In the genomic region with DNA sequence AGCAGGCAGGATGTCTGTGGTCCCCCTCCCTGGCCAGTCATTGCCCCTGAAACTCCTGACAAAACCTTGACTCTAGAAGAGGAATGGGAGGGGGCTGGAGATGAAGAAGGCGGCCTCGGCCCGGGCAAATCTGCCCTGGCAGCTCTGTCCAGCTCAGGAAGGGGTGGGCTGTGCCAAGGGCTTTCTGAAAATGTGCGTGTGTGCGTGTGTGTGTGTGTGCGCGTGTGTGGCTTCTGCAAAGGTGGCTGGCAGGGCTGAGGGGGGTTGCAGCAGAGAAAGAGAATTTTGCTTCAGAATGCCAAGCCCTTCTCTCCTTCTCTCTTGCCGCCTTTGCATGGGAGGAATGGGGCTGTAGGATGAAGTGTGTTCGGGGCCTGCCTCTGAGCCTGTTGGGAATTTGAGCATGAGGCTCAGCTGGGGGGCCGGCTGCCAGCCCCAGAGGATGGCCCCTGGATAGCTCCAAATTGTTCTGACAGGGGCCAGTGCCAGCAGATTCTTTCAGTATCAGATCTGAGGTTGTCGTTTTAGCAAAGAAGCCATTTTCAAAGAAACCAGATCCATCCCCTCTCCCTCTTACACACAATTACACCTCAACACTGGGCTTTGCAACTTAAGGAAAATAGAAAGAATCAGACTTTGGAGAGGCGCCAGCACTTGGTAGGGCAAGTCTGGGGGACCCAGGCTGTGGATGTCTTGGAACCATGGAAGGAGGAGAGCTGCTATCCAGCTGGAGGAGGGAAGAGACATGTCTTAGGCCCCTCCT, we compare ENCODE assay signal across 15 cellular contexts. TPM values are rescaled to one million over a fixed set of nuclear protein-coding genes. Genes with fewer than 3 reads are reported as not detected.
DNase-seq lines count a peak whose midpoint lies in the region; ATAC-seq, FAIRE-seq and TF ChIP-seq lines count a peak whose summit lies in the region.
"Had no signal": no experiment of that assay in that cellular context is flagged by ENCODE, and none has a peak within 500 bp of the region (broad histone marks: within the 10 kb centered on the region; RNA-seq: fewer than 3 reads in every experiment).

No MANE protein-coding gene starts in this region.

- peaks cover 6% of the 10 kb centered on the region for H3K27me3 Mint-ChIP-seq in astrocyte (ENCODE audit: low read depth, unreplicated experiment)
- peaks cover 14% of the 10 kb centered on the region for H3K27me3 Mint-ChIP-seq in type B pancreatic cell
- H3K27me3 Mint-ChIP-seq in activated T-helper 1 cell treated with anti-CD3 and anti-CD28 coated beads, Interleukin-12 subunit alpha, Interleukin-12 subunit beta, Interleukin-2, Interleukin-4 antibody, amounts not matched to agents 30 ng/mL and 10 ng/mL and 1 ng/mL, durations not matched to agents 14 hours and 24 hours and 36 hours (ENCODE audit: insufficient read depth), result peaks cover 41% of the 10 kb centered on the region

- no peaks in the 10 kb centered on the region for H3K27me3 ChIP-seq in astrocyte (ENCODE audit: insufficient read depth, low read length)
- no peaks in the 10 kb centered on the region for H3K27me3 ChIP-seq in osteoblast (ENCODE audit: insufficient read depth, low read length)

- H3K36me3 ChIP-seq in astrocyte (ENCODE audit: insufficient read depth, low read length), result peaks cover 4% of the 10 kb centered on the region
- peaks cover 46% of the 10 kb centered on the region for H3K36me3 ChIP-seq in osteoblast (ENCODE audit: insufficient read depth, low read length)
- H3K36me3 ChIP-seq: SJSA1 had no signal

- H3K79me2 ChIP-seq in astrocyte (ENCODE audit: insufficient read depth, low read length), result peaks cover 82% of the 10 kb centered on the region
- peaks cover 85% of the 10 kb centered on the region for H3K79me2 ChIP-seq in osteoblast (ENCODE audit: insufficient read depth, low read length)

- H3K4me1 ChIP-seq in astrocyte (ENCODE audit: insufficient read depth, low read length) (peaks cover 30% of the 10 kb centered on the region), osteoblast (ENCODE audit: insufficient read depth, low read length) (peaks cover 51% of the 10 kb centered on the region)

- intact Hi-C loops in activated T-helper 1 cell treated with anti-CD3 and anti-CD28 coated beads, Interleukin-12 subunit alpha, Interleukin-12 subunit beta, Interleukin-2, Interleukin-4 antibody, amounts not matched to agents 30 ng/mL and 10 ng/mL and 1 ng/mL, durations not matched to agents 14 hours and 24 hours and 36 hours (cut with micrococcal nuclease), result no loop called here

- H3K9me3 Mint-ChIP-seq in astrocyte (ENCODE audit: unreplicated experiment) (no peaks in the 10 kb centered on the region), type B pancreatic cell (no peaks in the 10 kb centered on the region)
- no peaks in the 10 kb centered on the region for H3K9me3 Mint-ChIP-seq in activated T-helper 1 cell treated with anti-CD3 and anti-CD28 coated beads, Interleukin-12 subunit alpha, Interleukin-12 subunit beta, Interleukin-2, Interleukin-4 antibody, amounts not matched to agents 30 ng/mL and 10 ng/mL and 1 ng/mL, durations not matched to agents 14 hours and 24 hours and 36 hours
- H3K9me3 Mint-ChIP-seq: activated B cell treated with CpG ODN at 0.5 μM for 24 hours had no signal

- H3K9me3 ChIP-seq in astrocyte (ENCODE audit: insufficient read depth, low read depth, low read length), result no peaks in the 10 kb centered on the region
- H3K9me3 ChIP-seq in osteoblast (ENCODE audit: low read depth, low read length), result no peaks in the 10 kb centered on the region
- H3K9me3 ChIP-seq: Caco-2, SJSA1 had no signal

- H3K4me3 Mint-ChIP-seq in astrocyte (ENCODE audit: unreplicated experiment) (peak overlapping the region; percentile 96), type B pancreatic cell (peak overlapping the region; percentile 94)
- no peak overlapping the region for H3K4me3 Mint-ChIP-seq in activated T-helper 1 cell treated with anti-CD3 and anti-CD28 coated beads, Interleukin-12 subunit alpha, Interleukin-12 subunit beta, Interleukin-2, Interleukin-4 antibody, amounts not matched to agents 30 ng/mL and 10 ng/mL and 1 ng/mL, durations not matched to agents 14 hours and 24 hours and 36 hours
- H3K4me3 Mint-ChIP-seq: activated B cell treated with CpG ODN at 0.5 μM for 24 hours; naive thymus-derived CD8-positive, alpha-beta T cell had no signal

- peaks cover 12% of the 10 kb centered on the region for H3K36me3 Mint-ChIP-seq in astrocyte (ENCODE audit: low read depth, unreplicated experiment)
- no peaks in the 10 kb centered on the region for H3K36me3 Mint-ChIP-seq in type B pancreatic cell
- no peaks in the 10 kb centered on the region for H3K36me3 Mint-ChIP-seq in activated T-helper 1 cell treated with anti-CD3 and anti-CD28 coated beads, Interleukin-12 subunit alpha, Interleukin-12 subunit beta, Interleukin-2, Interleukin-4 antibody, amounts not matched to agents 30 ng/mL and 10 ng/mL and 1 ng/mL, durations not matched to agents 14 hours and 24 hours and 36 hours (ENCODE audit: low read depth)
- H3K36me3 Mint-ChIP-seq: naive thymus-derived CD8-positive, alpha-beta T cell had no signal

- H3K27ac ChIP-seq in astrocyte (ENCODE audit: low read depth, low read length), result peak overlapping the region; percentile 78
- peak overlapping the region; percentile 60 for H3K27ac ChIP-seq in osteoblast (ENCODE audit: low read depth, low read length)
- H3K27ac ChIP-seq: SJSA1 had no signal

- no peak for ATAC-seq in GM18511 (IDR thresholded peaks at IDR 0.05; ENCODE audit: unreplicated experiment)
- ATAC-seq: naive thymus-derived CD8-positive, alpha-beta T cell had no signal

- H3K4me1 Mint-ChIP-seq in astrocyte (ENCODE audit: low read depth, unreplicated experiment), result peaks cover 29% of the 10 kb centered on the region
- peaks cover 55% of the 10 kb centered on the region for H3K4me1 Mint-ChIP-seq in type B pancreatic cell (ENCODE audit: unreplicated experiment)
- H3K4me1 Mint-ChIP-seq in activated T-helper 1 cell treated with anti-CD3 and anti-CD28 coated beads, Interleukin-12 subunit alpha, Interleukin-12 subunit beta, Interleukin-2, Interleukin-4 antibody, amounts not matched to agents 30 ng/mL and 10 ng/mL and 1 ng/mL, durations not matched to agents 14 hours and 24 hours and 36 hours (ENCODE audit: low read depth), result no peaks in the 10 kb centered on the region

- peaks cover 71% of the 10 kb centered on the region for H4K20me1 ChIP-seq in astrocyte (ENCODE audit: insufficient read depth, low read length)
- H4K20me1 ChIP-seq in osteoblast (ENCODE audit: insufficient read depth, low read length), result peaks cover 73% of the 10 kb centered on the region

- no peak for TF ChIP-seq CTCF in astrocyte (IDR thresholded peaks at IDR 0.05; ENCODE audit: insufficient read depth, low read depth, low read length)
- TF ChIP-seq CTCF in foreskin fibroblast (IDR thresholded peaks at IDR 0.05; ENCODE audit: low read depth, low read length), result no peak
- no peak for TF ChIP-seq CTCF in osteoblast (IDR thresholded peaks at IDR 0.05; ENCODE audit: extremely low read depth, low read depth, low read length)
- TF ChIP-seq CTCF in type B pancreatic cell (conservative IDR thresholded peaks at IDR 0.05), result no peak

- no peak for FAIRE-seq in astrocyte (lab: Jason Lieb, UNC)
- FAIRE-seq: endothelial cell of umbilical vein had no signal

- H3K4me2 ChIP-seq in astrocyte (ENCODE audit: low read length), result peak overlapping the region; percentile 85
- H3K4me2 ChIP-seq in osteoblast (ENCODE audit: insufficient read depth, low read length), result peak overlapping the region; percentile 87

- no peak overlapping the region for H2AFZ ChIP-seq in astrocyte (ENCODE audit: low read depth, low read length)
- no peak overlapping the region for H2AFZ ChIP-seq in osteoblast (ENCODE audit: low read length)

- H3K27ac Mint-ChIP-seq in astrocyte (ENCODE audit: unreplicated experiment) (no peak overlapping the region), type B pancreatic cell (no peak overlapping the region)
- no peak overlapping the region for H3K27ac Mint-ChIP-seq in activated T-helper 1 cell treated with anti-CD3 and anti-CD28 coated beads, Interleukin-12 subunit alpha, Interleukin-12 subunit beta, Interleukin-2, Interleukin-4 antibody, amounts not matched to agents 30 ng/mL and 10 ng/mL and 1 ng/mL, durations not matched to agents 14 hours and 24 hours and 36 hours
- H3K27ac Mint-ChIP-seq: activated B cell treated with CpG ODN at 0.5 μM for 24 hours; naive thymus-derived CD8-positive, alpha-beta T cell had no signal

- no peak for DNase-seq in astrocyte (ENCODE audit: low read depth)
- DNase-seq in foreskin fibroblast, result no peak
- no peak for DNase-seq in osteoblast (ENCODE audit: insufficient read length, low spot score, missing footprints)
- DNase-seq in type B pancreatic cell (ENCODE audit: extremely low spot score, unreplicated experiment), result no peak
- no peak for DNase-seq in activated T-helper 1 cell treated with anti-CD3 and anti-CD28 coated beads, Interleukin-12 subunit alpha, Interleukin-12 subunit beta, Interleukin-2, Interleukin-4 antibody, amounts not matched to agents 30 ng/mL and 10 ng/mL and 1 ng/mL, durations not matched to agents 14 hours and 24 hours and 36 hours (ENCODE audit: low spot score)
- no peak for DNase-seq in NCI-H1048 (lab: John Stamatoyannopoulos, UW)
- DNase-seq: activated B cell treated with CpG ODN at 0.5 μM for 24 hours; activated T-cell treated with anti-CD3 and anti-CD28 coated beads for 4 hours; aorta; Caco-2; naive thymus-derived CD8-positive, alpha-beta T cell; NCI-H1417 had no signal

- peak overlapping the region; percentile 85 for H3K9ac ChIP-seq in astrocyte (ENCODE audit: low read length)

- H3K4me3 ChIP-seq in astrocyte (ENCODE audit: insufficient read depth, low read depth, low read length), result peak overlapping the region; percentile 78
- H3K4me3 ChIP-seq in foreskin fibroblast (ENCODE audit: low read depth in 1 of 2, low read length in 2 of 2), result peak overlapping the region; percentile 96 to 97
- peak overlapping the region; percentile 73 for H3K4me3 ChIP-seq in osteoblast (ENCODE audit: insufficient read depth, low read length)
- H3K4me3 ChIP-seq: SJSA1 had no signal

RNA-seq across cellular contexts. Expression of gene TIMP3, which starts 3.5 kb away (rescaled TPM):
- 145 and 158 TPM in 2 replicates for total RNA-seq in astrocyte
- 1,020 and 1,293 TPM in 2 replicates for total RNA-seq in osteoblast
- total RNA-seq in type B pancreatic cell (ENCODE audit: low replicate concordance), result 38.3 and 45.9 TPM in 2 replicates
- total RNA-seq in activated T-helper 1 cell treated with anti-CD3 and anti-CD28 coated beads, Interleukin-12 subunit alpha, Interleukin-12 subunit beta, Interleukin-2, Interleukin-4 antibody, amounts not matched to agents 30 ng/mL and 10 ng/mL and 1 ng/mL, durations not matched to agents 14 hours and 24 hours and 36 hours, result not detected in 2 replicates
- total RNA-seq: activated B cell treated with CpG ODN at 0.5 μM for 24 hours had no signal

Comparison
In these comparisons a context has a peak if more than half of its experiments do, and no peak if none do; other contexts are left out.
1. RNA of gene TIMP3, which starts 3.5 kb away (total RNA-seq): 1,020 to 1,293 TPM in osteoblast, 145 to 158 TPM in astrocyte and 38.3 to 45.9 TPM in type B pancreatic cell; not detected in activated T-helper 1 cell treated with anti-CD3 and anti-CD28 coated beads, Interleukin-12 subunit alpha, Interleukin-12 subunit beta, Interleukin-2, Interleukin-4 antibody, amounts not matched to agents 30 ng/mL and 10 ng/mL and 1 ng/mL, durations not matched to agents 14 hours and 24 hours and 36 hours; every median in the first group is over 10 times any median in the second.
2. Peak in every context shown above with its lines, with median percentiles within 50 percentile points of each other: H3K4me3 ChIP-seq.